Comparison of ENCODE assay signal across 13 cellular contexts in the genomic region with DNA sequence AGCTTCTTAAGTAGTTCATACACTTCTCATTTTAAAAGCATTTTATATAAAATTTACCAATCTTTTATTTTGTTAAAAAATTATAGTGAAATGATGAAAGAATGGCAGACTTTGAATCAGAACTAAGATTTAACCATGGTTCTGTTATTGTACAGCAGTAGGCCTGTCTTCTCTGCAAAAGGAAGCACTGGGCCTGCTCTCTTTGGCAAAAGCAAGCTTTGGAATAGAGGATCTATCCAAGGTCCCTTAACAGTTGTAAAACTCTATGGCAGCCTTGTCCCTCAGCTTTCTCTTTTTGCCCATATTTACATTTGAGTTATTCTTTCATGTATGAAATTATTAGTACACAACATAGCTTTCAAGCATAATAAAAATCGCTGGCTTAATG.
"Had no signal": no experiment of that assay in that cellular context is flagged by ENCODE, and none has a peak within 500 bp of the region (broad histone marks: within the 10 kb centered on the region; RNA-seq: fewer than 3 reads in every experiment).

No MANE protein-coding gene starts in this region.

- H3K4me3 Mint-ChIP-seq: activated CD4-positive, alpha-beta memory T cell treated with anti-CD3 and anti-CD28 coated beads for 36 hours; activated CD8-positive, alpha-beta memory T cell treated with anti-CD3 and anti-CD28 coated beads, Interleukin-2, amount 10 ng/mL, durations not matched to agents 7 days and 5 days; activated naive CD4-positive, alpha-beta T cell treated with anti-CD3 and anti-CD28 coated beads, Interleukin-2, amount 50 U/mL, for 24 hours; natural killer cell; stimulated activated naive CD8-positive, alpha-beta T cell treated with anti-CD3 and anti-CD28 coated beads, Interleukin-15, amount 100 ng/mL, for 72 hours had no signal

- H3K27me3 Mint-ChIP-seq: activated CD4-positive, alpha-beta memory T cell treated with anti-CD3 and anti-CD28 coated beads for 36 hours; activated CD8-positive, alpha-beta memory T cell treated with anti-CD3 and anti-CD28 coated beads, Interleukin-2, amount 10 ng/mL, durations not matched to agents 7 days and 5 days; activated naive CD4-positive, alpha-beta T cell treated with anti-CD3 and anti-CD28 coated beads, Interleukin-2, amount 50 U/mL, for 24 hours; stimulated activated naive CD8-positive, alpha-beta T cell treated with anti-CD3 and anti-CD28 coated beads, Interleukin-15, amount 100 ng/mL, for 72 hours had no signal

- H3K36me3 Mint-ChIP-seq: natural killer cell had no signal

- H3K9me3 ChIP-seq: adrenal gland, mucosa of descending colon, right atrium auricular region, upper lobe of right lung had no signal

- H3K27ac Mint-ChIP-seq: activated CD4-positive, alpha-beta memory T cell treated with anti-CD3 and anti-CD28 coated beads for 36 hours; activated CD8-positive, alpha-beta memory T cell treated with anti-CD3 and anti-CD28 coated beads, Interleukin-2, amount 10 ng/mL, durations not matched to agents 7 days and 5 days; activated naive CD4-positive, alpha-beta T cell treated with anti-CD3 and anti-CD28 coated beads, Interleukin-2, amount 50 U/mL, for 24 hours; stimulated activated naive CD8-positive, alpha-beta T cell treated with anti-CD3 and anti-CD28 coated beads, Interleukin-15, amount 100 ng/mL, for 72 hours had no signal

- H3K9me3 Mint-ChIP-seq: activated CD4-positive, alpha-beta memory T cell treated with anti-CD3 and anti-CD28 coated beads for 36 hours; activated naive CD4-positive, alpha-beta T cell treated with anti-CD3 and anti-CD28 coated beads, Interleukin-2, amount 50 U/mL, for 24 hours had no signal

- FAIRE-seq: colon had no signal

- H3K36me3 ChIP-seq: adrenal gland, right atrium auricular region had no signal

- H3K4me3 ChIP-seq: adrenal gland, mucosa of descending colon, right atrium auricular region, spleen, upper lobe of right lung had no signal

- DNase-seq: activated CD4-positive, alpha-beta memory T cell treated with anti-CD3 and anti-CD28 coated beads for 36 hours; activated T-cell treated with anti-CD3 and anti-CD28 coated beads, Interleukin-2, amount 50 U/mL, for 1 hour; natural killer cell; spleen; upper lobe of right lung had no signal

- H3K4me1 Mint-ChIP-seq: stimulated activated naive CD8-positive, alpha-beta T cell treated with anti-CD3 and anti-CD28 coated beads, Interleukin-15, amount 100 ng/mL, for 72 hours had no signal

- H3K27me3 ChIP-seq: adrenal gland, right atrium auricular region, spleen, upper lobe of right lung had no signal

- H3K27ac ChIP-seq: adrenal gland, right atrium auricular region, spleen, upper lobe of right lung, WERI-Rb-1 had no signal
